Comparison of ENCODE assay signal across 8 cellular contexts in the genomic region with DNA sequence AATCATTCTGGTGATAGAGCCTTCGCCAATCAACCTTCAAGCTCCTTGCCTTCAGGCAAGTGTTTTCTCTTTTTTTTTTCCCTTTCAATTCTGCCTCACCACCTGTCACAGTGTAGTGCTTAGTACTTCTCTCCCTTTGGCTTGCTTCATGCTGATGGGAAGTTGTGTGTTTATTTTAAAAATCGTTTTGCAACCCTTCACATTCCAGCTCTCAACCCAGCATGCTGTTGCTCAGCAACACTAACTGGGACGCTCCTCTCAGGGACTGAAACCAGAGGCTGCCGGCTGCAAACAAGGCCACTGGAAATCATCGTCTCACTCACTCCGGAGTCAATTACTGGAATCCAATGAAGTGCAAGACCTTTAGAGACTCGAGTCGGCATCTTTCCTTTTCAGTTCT.
A peak's percentile ranks its signal among the peaks of the same experiment; 100 is the strongest.
DNase-seq lines count a peak whose midpoint lies in the region; ATAC-seq and TF ChIP-seq lines count a peak whose summit lies in the region.

No MANE protein-coding gene starts in this region.

- H3K36me3 ChIP-seq in mucosa of descending colon (ENCODE audit: low read depth): no peaks in the 10 kb centered on the region

- DNase-seq in AG10803 (ENCODE audit: low read depth) (peak; percentile 89), NCI-H2029 treated with DMSO at 0.1 percent for 48 hours (lab: John Stamatoyannopoulos, UW) (peak; percentile 91), ecto neural progenitor cell (ENCODE audit: low spot score) (peak; percentile 66), mucosa of descending colon (peak in 1 of 3 donors; percentile 6), GM20000 (ENCODE audit: low spot score) (no peak)
- DNase-seq in activated naive CD4-positive, alpha-beta T cell treated with anti-CD3 and anti-CD28 coated beads, Interleukin-2, amount 50 U/mL, for 16 hours: no peak
- DNase-seq in activated T-cell treated with anti-CD3 and anti-CD28 coated beads, Interleukin-2, amount 50 U/mL, for 1 hour: no peak

- H3K4me1 ChIP-seq in mucosa of descending colon (ENCODE audit: low read depth): no peaks in the 10 kb centered on the region

- no peak for TF ChIP-seq CTCF in AG10803 (conservative IDR thresholded peaks at IDR 0.05; ENCODE audit: low read length)
- TF ChIP-seq CTCF in mucosa of descending colon (IDR thresholded peaks at IDR 0.05): no peak
- TF ChIP-seq CTCF in GM20000 (IDR thresholded peaks at IDR 0.05; ENCODE audit: extremely low read depth, missing control alignments): no peak

- ATAC-seq in mucosa of descending colon (peak; percentile 40), GM18498 (IDR thresholded peaks at IDR 0.05; ENCODE audit: unreplicated experiment) (no peak)

- H3K4me3 ChIP-seq in AG10803 (ENCODE audit: low read length) (peak overlapping the region; percentile 11), mucosa of descending colon (no peak overlapping the region)

- no peaks in the 10 kb centered on the region for H3K9me3 ChIP-seq in mucosa of descending colon

- intact Hi-C loops in mucosa of descending colon (cut with DNase I, micrococcal nuclease): no loop called here

Comparison
In these comparisons a context has a peak if more than half of its experiments do, and no peak if none do; other contexts are left out.
1. DNase-seq: peak in AG10803 (single experiment), NCI-H2029 treated with DMSO at 0.1 percent for 48 hours (single experiment) and ecto neural progenitor cell (single experiment); none in activated naive CD4-positive, alpha-beta T cell treated with anti-CD3 and anti-CD28 coated beads, Interleukin-2, amount 50 U/mL, for 16 hours (single experiment), GM20000 (single experiment) and activated T-cell treated with anti-CD3 and anti-CD28 coated beads, Interleukin-2, amount 50 U/mL, for 1 hour (single experiment).